Comparison of ENCODE assay signal across 27 cellular contexts in genomic region chr9:130222833-130223232, GRCh38. TPM values are rescaled to one million over a fixed set of nuclear protein-coding genes. Genes with fewer than 3 reads are reported as not detected.
"Had no signal": no experiment of that assay in that cellular context is flagged by ENCODE, and none has a peak within 500 bp of the region (broad histone marks: within the 10 kb centered on the region; RNA-seq: fewer than 3 reads in every experiment).

No MANE protein-coding gene starts in this region.

- DNase-seq: activated CD4-positive, alpha-beta memory T cell treated with anti-CD3 and anti-CD28 coated beads, Interleukin-2, amount 10 ng/mL, durations not matched to agents 7 days and 5 days; activated CD4-positive, alpha-beta T cell treated with anti-CD3 and anti-CD28 coated beads for 36 hours; activated CD4-positive, alpha-beta T cell treated with anti-CD3 and anti-CD28 coated beads, Interleukin-2, amount 50 U/mL, for 1 hour; activated CD4-positive, CD25-positive, alpha-beta regulatory T cell; activated CD8-positive, alpha-beta memory T cell treated with anti-CD3 and anti-CD28 coated beads, Interleukin-2, amount 50 U/mL, for 4 hours; activated effector memory CD4-positive, alpha-beta T cell treated with Interleukin-2 at 50 U/mL for 16 hours; activated naive CD4-positive, alpha-beta T cell; body of pancreas; NCI-H1092 treated with DMSO at 0.1 percent for 48 hours; NCI-H1417 treated with DMSO at 0.1 percent for 48 hours; NCI-H1694; NCI-H2029; NCI-H510A treated with DMSO at 0.1 percent for 48 hours; NCI-H69; NK-92 treated with Interleukin-12 subunit alpha and Interleukin-12 subunit beta, amount 100 ng/mL, for 24 hours; OCI-M1; SHP77 had no signal

- H3K27me3 ChIP-seq: ascending aorta, body of pancreas, cardiac muscle cell, SJSA1 had no signal

- H3K9me3 Mint-ChIP-seq: activated naive CD4-positive, alpha-beta T cell treated with anti-CD3 and anti-CD28 coated beads, Interleukin-2, amount 50 U/mL, for 24 hours; activated T-helper 1 cell treated with anti-CD3 and anti-CD28 coated beads, Interleukin-12 subunit alpha, Interleukin-12 subunit beta, Interleukin-2, Interleukin-4 antibody, amounts not matched to agents 30 ng/mL and 10 ng/mL and 1 ng/mL, durations not matched to agents 14 hours and 24 hours and 36 hours had no signal

- H3K4me1 Mint-ChIP-seq: activated CD4-positive, alpha-beta memory T cell treated with anti-CD3 and anti-CD28 coated beads, Interleukin-2, amount 10 ng/mL, durations not matched to agents 7 days and 5 days; activated CD4-positive, alpha-beta T cell treated with anti-CD3 and anti-CD28 coated beads for 36 hours; activated naive CD4-positive, alpha-beta T cell treated with anti-CD3 and anti-CD28 coated beads, Interleukin-2, amount 50 U/mL, for 24 hours had no signal

- H3K36me3 Mint-ChIP-seq: activated naive CD4-positive, alpha-beta T cell treated with anti-CD3 and anti-CD28 coated beads, Interleukin-2, amount 50 U/mL, for 24 hours had no signal

- H3K4me3 Mint-ChIP-seq: activated CD4-positive, alpha-beta memory T cell treated with anti-CD3 and anti-CD28 coated beads, Interleukin-2, amount 10 ng/mL, durations not matched to agents 7 days and 5 days; activated CD4-positive, alpha-beta T cell treated with anti-CD3 and anti-CD28 coated beads for 36 hours; activated naive CD4-positive, alpha-beta T cell treated with anti-CD3 and anti-CD28 coated beads, Interleukin-2, amount 50 U/mL, for 24 hours; activated T-helper 1 cell treated with anti-CD3 and anti-CD28 coated beads, Interleukin-12 subunit alpha, Interleukin-12 subunit beta, Interleukin-2, Interleukin-4 antibody, amounts not matched to agents 30 ng/mL and 10 ng/mL and 1 ng/mL, durations not matched to agents 14 hours and 24 hours and 36 hours; T-helper 1 cell treated with Interleukin-12 subunit alpha and Interleukin-12 subunit beta and Interleukin-4 antibody, amounts not matched to agents 30 μg/mL and 1 μg/mL, for 36 hours had no signal

- H3K27ac Mint-ChIP-seq: activated CD4-positive, alpha-beta memory T cell treated with anti-CD3 and anti-CD28 coated beads, Interleukin-2, amount 10 ng/mL, durations not matched to agents 7 days and 5 days; activated CD4-positive, alpha-beta T cell treated with anti-CD3 and anti-CD28 coated beads for 36 hours; activated naive CD4-positive, alpha-beta T cell treated with anti-CD3 and anti-CD28 coated beads, Interleukin-2, amount 50 U/mL, for 24 hours; activated T-helper 1 cell treated with anti-CD3 and anti-CD28 coated beads, Interleukin-12 subunit alpha, Interleukin-12 subunit beta, Interleukin-2, Interleukin-4 antibody, amounts not matched to agents 30 ng/mL and 10 ng/mL and 1 ng/mL, durations not matched to agents 14 hours and 24 hours and 36 hours; T-helper 1 cell treated with Interleukin-12 subunit alpha and Interleukin-12 subunit beta and Interleukin-4 antibody, amounts not matched to agents 30 μg/mL and 1 μg/mL, for 36 hours had no signal

- H3K4me2 ChIP-seq: KMS-11 had no signal

- H3K4me3 ChIP-seq: ascending aorta, body of pancreas, cardiac muscle cell, SJSA1 had no signal

- ATAC-seq: activated CD4-positive, alpha-beta T cell treated with anti-CD3 and anti-CD28 coated beads for 36 hours; body of pancreas; HepG2; Panc1 had no signal

- H3K4me1 ChIP-seq: body of pancreas, SJSA1 had no signal

- H3K27ac ChIP-seq: ascending aorta, body of pancreas, cardiac muscle cell, KMS-11, SJSA1 had no signal

- H3K27me3 Mint-ChIP-seq: activated CD4-positive, alpha-beta memory T cell treated with anti-CD3 and anti-CD28 coated beads, Interleukin-2, amount 10 ng/mL, durations not matched to agents 7 days and 5 days; activated CD4-positive, alpha-beta T cell treated with anti-CD3 and anti-CD28 coated beads for 36 hours; activated naive CD4-positive, alpha-beta T cell treated with anti-CD3 and anti-CD28 coated beads, Interleukin-2, amount 50 U/mL, for 24 hours had no signal

- H3K9ac ChIP-seq: KMS-11 had no signal

- FAIRE-seq: HepG2 had no signal

- H3K9me3 ChIP-seq: body of pancreas, SJSA1 had no signal

RNA-seq across cellular contexts. Expression of gene HMCN2, which starts 42.7 kb away (rescaled TPM):
- total RNA-seq: activated CD4-positive, alpha-beta memory T cell treated with anti-CD3 and anti-CD28 coated beads, Interleukin-2, amount 10 ng/mL, durations not matched to agents 7 days and 5 days; activated T-helper 1 cell treated with anti-CD3 and anti-CD28 coated beads, Interleukin-12 subunit alpha, Interleukin-12 subunit beta, Interleukin-2, Interleukin-4 antibody, amounts not matched to agents 30 ng/mL and 10 ng/mL and 1 ng/mL, durations not matched to agents 14 hours and 24 hours and 36 hours; MCF 10A had no signal
- polyA plus RNA-seq: HepG2 had no signal
